ENCODE assay signal across 8 cellular contexts in genomic region chr11:78645226-78646202, GRCh38.
DNase-seq lines count a peak whose midpoint lies in the region; ATAC-seq and TF ChIP-seq lines count a peak whose summit lies in the region.

No MANE protein-coding gene starts in this region.

- H3K27me3 ChIP-seq in SJCRH30, result no peaks in the 10 kb centered on the region
- no peaks in the 10 kb centered on the region for H3K27me3 ChIP-seq in vagina

- intact Hi-C loops in vagina (cut with DNase I), result loop anchor here (10.0 kb wide), 2 partner anchors 319 to 849 kb away; no protein-coding TSS in a partner anchor

- peak; percentile 91 for ATAC-seq in GM21529 (IDR thresholded peaks at IDR 0.05; ENCODE audit: unreplicated experiment)

- TF ChIP-seq CTCF in LNCAP (IDR thresholded peaks at IDR 0.05) (peak; percentile 97), vagina (IDR thresholded peaks at IDR 0.05) (peak; percentile 82 to 93 (median 87))

- no peak for TF ChIP-seq POLR2A in vagina (IDR thresholded peaks at IDR 0.05)

- H3K4me3 ChIP-seq in SJCRH30 (no peak overlapping the region), vagina (no peak overlapping the region)

- H3K27ac ChIP-seq in SJCRH30, result no peak overlapping the region
- no peak overlapping the region for H3K27ac ChIP-seq in vagina

- DNase-seq in DMS79 (lab: John Stamatoyannopoulos, UW) (peak; percentile 49), SJCRH30 (peak; percentile 36 to 76), glomerular endothelial cell (ENCODE audit: extremely low read depth, low read depth, low spot score) (peak; percentile 29), pons (ENCODE audit: low spot score) (peak; percentile 70), vagina (ENCODE audit: extremely low spot score in 2 of 2) (peak in 1 of 2 donors; percentile 82)
- peak in 3 of 4 experiments; percentile 12 to 27 (median 18) for DNase-seq in activated naive CD4-positive, alpha-beta T cell (lab: John Stamatoyannopoulos, UW)

- H3K36me3 ChIP-seq in SJCRH30 (no peaks in the 10 kb centered on the region), vagina (no peaks in the 10 kb centered on the region)

- H3K9me3 ChIP-seq in SJCRH30 (replicated peaks) (no peaks in the 10 kb centered on the region), vagina (no peaks in the 10 kb centered on the region)

- H3K4me1 ChIP-seq in SJCRH30 (no peaks in the 10 kb centered on the region), vagina (no peaks in the 10 kb centered on the region)
